ENCODE assay signal across 17 cellular contexts in genomic region chr3:118057086-118057485, GRCh38.
DNase-seq lines count a peak whose midpoint lies in the region; ATAC-seq, FAIRE-seq and TF ChIP-seq lines count a peak whose summit lies in the region.
"Had no signal": no experiment of that assay in that cellular context is flagged by ENCODE, and none has a peak within 500 bp of the region (broad histone marks: within the 10 kb centered on the region; RNA-seq: fewer than 3 reads in every experiment).

No MANE protein-coding gene starts in this region.

- no peak for DNase-seq in HepG2 (ENCODE audit: low spot score)
- DNase-seq in right lobe of liver = no peak
- peak; percentile 16 for DNase-seq in OCI-M1 (lab: John Stamatoyannopoulos, UW)
- peak; percentile 58 for DNase-seq in fibroblast of peridontal ligament (ENCODE audit: extremely low read depth)
- DNase-seq in OCI-LY7 (ENCODE audit: low spot score) = no peak
- DNase-seq in NCI-H446 treated with DMSO at 0.1 percent for 48 hours (lab: John Stamatoyannopoulos, UW) = no peak
- DNase-seq: 8988T; ACHN; Calu3; CD4-positive, CD25-positive, alpha-beta regulatory T cell; DMS 273 treated with DMSO at 0.1 percent for 48 hours; GOT3; H9 had no signal

- H3K4me1 ChIP-seq in HepG2 (ENCODE audit: insufficient read depth, low read length) = no peaks in the 10 kb centered on the region
- no peaks in the 10 kb centered on the region for H3K4me1 ChIP-seq in right lobe of liver
- no peaks in the 10 kb centered on the region for H3K4me1 ChIP-seq in OCI-LY7 (ENCODE audit: insufficient read depth, low read length, poor library complexity, severe bottlenecking)
- H3K4me1 ChIP-seq: BLaER1 treated with 17β-estradiol and CSF1 and Interleukin-3, amounts not matched to agents 10 nM and 100 nM had no signal

- no peak for TF ChIP-seq POLR2A in HepG2 (IDR thresholded peaks at IDR 0.05; ENCODE audit: insufficient read depth in 1 of 2, low read depth in 2 of 2, low read length in 2 of 2)
- no peak for TF ChIP-seq POLR2A in right lobe of liver (IDR thresholded peaks at IDR 0.05)

- H3K79me2 ChIP-seq in HepG2 (ENCODE audit: insufficient read depth, low read length) = no peaks in the 10 kb centered on the region
- H3K79me2 ChIP-seq in OCI-LY7 (ENCODE audit: insufficient read depth, low read depth, low read length) = no peaks in the 10 kb centered on the region

- ATAC-seq in HepG2 (no peak), right lobe of liver (no peak), HG03095 (IDR thresholded peaks at IDR 0.05; ENCODE audit: unreplicated experiment) (no peak)
- ATAC-seq: GM12878 had no signal

- no peak overlapping the region for H2AFZ ChIP-seq in HepG2 (ENCODE audit: low read length)
- H2AFZ ChIP-seq in OCI-LY7 (ENCODE audit: low read length) = no peak overlapping the region

- H3K9ac ChIP-seq in HepG2 (ENCODE audit: insufficient read depth, low read depth, low read length) = no peak overlapping the region
- H3K9ac ChIP-seq: BLaER1 treated with 17β-estradiol and CSF1 and Interleukin-3, amounts not matched to agents 10 nM and 100 nM had no signal

- no TSS peak for BruUV-seq in HepG2 (replicated peaks; lab: Mats Ljungman, UMichigan)
- no TSS peak for BruUV-seq in OCI-LY7 (replicated peaks; lab: Mats Ljungman, UMichigan)

- CTCF ChIA-PET in HepG2 (lab: Yijun Ruan, JAX; ENCODE audit: low intra/inter-chr PET ratio, low total read pairs) = no interaction called here
- CTCF ChIA-PET in OCI-LY7 (lab: Charles Lee; ENCODE audit: unreplicated experiment) = no interaction called here

- FAIRE-seq in HepG2 (lab: Jason Lieb, UNC) = no peak
- FAIRE-seq: GM12878, GM18507 had no signal

- H3K4me3 ChIP-seq in HepG2 (replicated peaks in 1 of 3; ENCODE audit: insufficient read depth in 1 of 3, low read depth in 2 of 3, low read length in 3 of 3) (no peak overlapping the region), right lobe of liver (no peak overlapping the region), OCI-LY7 (ENCODE audit: low read depth, low read length, poor library complexity, severe bottlenecking) (no peak overlapping the region)
- H3K4me3 ChIP-seq: BLaER1 treated with 17β-estradiol and CSF1 and Interleukin-3, amounts not matched to agents 10 nM and 100 nM; GM12878 had no signal

- H3K36me3 ChIP-seq in HepG2 (replicated peaks in 1 of 2; ENCODE audit: control insufficient read depth in 1 of 2, insufficient read depth in 2 of 2, low read length in 2 of 2) (no peaks in the 10 kb centered on the region), right lobe of liver (no peaks in the 10 kb centered on the region), OCI-LY7 (ENCODE audit: insufficient read depth, low read length) (no peaks in the 10 kb centered on the region)
- H3K36me3 ChIP-seq: BLaER1 treated with 17β-estradiol and CSF1 and Interleukin-3, amounts not matched to agents 10 nM and 100 nM had no signal

- H3K4me2 ChIP-seq in HepG2 (ENCODE audit: low read depth, low read length) (no peak overlapping the region), OCI-LY7 (ENCODE audit: low read length) (no peak overlapping the region)
- H3K4me2 ChIP-seq: BLaER1 treated with 17β-estradiol and CSF1 and Interleukin-3, amounts not matched to agents 10 nM and 100 nM had no signal

- TF ChIP-seq CTCF in HepG2 (CRISPR knock-in tag; IDR thresholded peaks at IDR 0.05) (no peak), right lobe of liver (IDR thresholded peaks at IDR 0.05) (no peak), OCI-LY7 (conservative IDR thresholded peaks at IDR 0.05; ENCODE audit: low read length) (no peak)

- H3K9me2 ChIP-seq in OCI-LY7 (ENCODE audit: insufficient read depth, low read length) = no peaks in the 10 kb centered on the region

- WGBS in HepG2 (ENCODE audit: low lambda C conversion rate) = 0% methylated on average over 1 of the region's 1 CpG
- 43% methylated on average over 1 of the region's 1 CpG for WGBS in right lobe of liver (ENCODE audit: insufficient coverage, low coverage, low lambda C conversion rate, missing lambda C conversion rate)

- TF ChIP-seq RAD21 in HepG2 (CRISPR knock-in tag; IDR thresholded peaks at IDR 0.05) = no peak

- in situ Hi-C loops in HepG2 (cut with HindIII; ENCODE audit: extremely low pct_ligation_motif_present, low pct_unique_long_range_greater_than_20kb) = no loop called here

- peaks cover 79% of the 10 kb centered on the region for H3K9me3 ChIP-seq in HepG2 (ENCODE audit: low read length)
- H3K9me3 ChIP-seq in right lobe of liver = no peaks in the 10 kb centered on the region
- H3K9me3 ChIP-seq in OCI-LY7 (ENCODE audit: low read length) = no peaks in the 10 kb centered on the region
- H3K9me3 ChIP-seq: BLaER1 treated with 17β-estradiol and CSF1 and Interleukin-3, amounts not matched to agents 10 nM and 100 nM had no signal

- POLR2A ChIA-PET in HepG2 (lab: Yijun Ruan, JAX) (no interaction called here), OCI-LY7 (lab: Charles Lee) (no interaction called here)

- H4K20me1 ChIP-seq in HepG2 (ENCODE audit: insufficient read depth, low read length) = no peaks in the 10 kb centered on the region
- H4K20me1 ChIP-seq in OCI-LY7 (ENCODE audit: insufficient read depth, low read length) = no peaks in the 10 kb centered on the region
- H4K20me1 ChIP-seq: BLaER1 treated with 17β-estradiol and CSF1 and Interleukin-3, amounts not matched to agents 10 nM and 100 nM had no signal

- no peak for TF ChIP-seq EP300 in HepG2 (IDR thresholded peaks at IDR 0.05; ENCODE audit: low read depth in 2 of 2, low read length in 2 of 2)
- TF ChIP-seq EP300 in HepG2 (CRISPR knock-in tag; IDR thresholded peaks at IDR 0.05; ENCODE audit: borderline replicate concordance) = no peak

- H3K27ac ChIP-seq in HepG2 (ENCODE audit: extremely low read length, insufficient read depth, low read length) = no peak overlapping the region
- H3K27ac ChIP-seq in right lobe of liver = no peak overlapping the region
- H3K27ac ChIP-seq in OCI-LY7 (ENCODE audit: low read depth, low read length, poor library complexity, severe bottlenecking) = no peak overlapping the region
- H3K27ac ChIP-seq: BLaER1 treated with 17β-estradiol and CSF1 and Interleukin-3, amounts not matched to agents 10 nM and 100 nM had no signal

- H3K27me3 ChIP-seq in HepG2 (ENCODE audit: control insufficient read depth in 1 of 2, insufficient read depth in 2 of 2, low read length in 2 of 2) (no peaks in the 10 kb centered on the region), right lobe of liver (no peaks in the 10 kb centered on the region)
- H3K27me3 ChIP-seq: BLaER1 treated with 17β-estradiol and CSF1 and Interleukin-3, amounts not matched to agents 10 nM and 100 nM had no signal

- intact Hi-C loops in HepG2 (cut with micrococcal nuclease; ENCODE audit: unreplicated experiment) = no loop called here
- intact Hi-C loops in right lobe of liver (cut with DNase I) = no loop called here
- intact Hi-C loops in OCI-LY7 (cut with micrococcal nuclease; ENCODE audit: unreplicated experiment) = no loop called here

TF ChIP-seq in HepG2, 621 proteins besides CTCF, POLR2A, EP300 and RAD21:
- TF ChIP-seq ESRRA (CRISPR knock-in tag; IDR thresholded peaks at IDR 0.05; ENCODE audit: low read depth) = no peak
- TF ChIP-seq, protein P1, sequence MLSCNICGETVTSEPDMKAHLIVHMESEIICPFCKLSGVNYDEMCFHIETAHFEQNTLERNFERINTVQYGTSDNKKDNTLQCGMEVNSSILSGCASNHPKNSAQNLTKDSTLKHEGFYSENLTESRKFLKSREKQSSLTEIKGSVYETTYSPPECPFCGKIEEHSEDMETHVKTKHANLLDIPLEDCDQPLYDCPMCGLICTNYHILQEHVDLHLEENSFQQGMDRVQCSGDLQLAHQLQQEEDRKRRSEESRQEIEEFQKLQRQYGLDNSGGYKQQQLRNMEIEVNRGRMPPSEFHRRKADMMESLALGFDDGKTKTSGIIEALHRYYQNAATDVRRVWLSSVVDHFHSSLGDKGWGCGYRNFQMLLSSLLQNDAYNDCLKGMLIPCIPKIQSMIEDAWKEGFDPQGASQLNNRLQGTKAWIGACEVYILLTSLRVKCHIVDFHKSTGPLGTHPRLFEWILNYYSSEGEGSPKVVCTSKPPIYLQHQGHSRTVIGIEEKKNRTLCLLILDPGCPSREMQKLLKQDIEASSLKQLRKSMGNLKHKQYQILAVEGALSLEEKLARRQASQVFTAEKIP (CRISPR knock-in tag; IDR thresholded peaks at IDR 0.05; ENCODE audit: borderline replicate concordance) = no peak
- peak; percentile 56; the same call in 1 of the 2 replicates for TF ChIP-seq MAFF (IDR thresholded peaks at IDR 0.05; ENCODE audit: low read depth, low read length)
- 0 out of 2 replicates have a peak, but pooled peaks have one; percentile 20 for TF ChIP-seq CEBPB (IDR thresholded peaks at IDR 0.05; ENCODE audit: borderline replicate concordance, low read depth, low read length)
- TF ChIP-seq FOXC1 (CRISPR knock-in tag; IDR thresholded peaks at IDR 0.05; ENCODE audit: borderline replicate concordance) = no peak
- TF ChIP-seq MAFK (conservative IDR thresholded peaks at IDR 0.05 in 1 of 2, IDR thresholded peaks at IDR 0.05 in 1 of 2; ENCODE audit: low read length in 2 of 2) = peak; percentile 35 to 72; a peak in 2 of 4 replicates

Comparison
In these comparisons a context has a peak if more than half of its experiments do, and no peak if none do; other contexts are left out.
1. DNase-seq: peak in OCI-M1 (single experiment) and fibroblast of peridontal ligament (single experiment); none in HepG2 (single experiment), right lobe of liver (0 of 3), OCI-LY7 (single experiment) and NCI-H446 treated with DMSO at 0.1 percent for 48 hours (single experiment).